Comparison of ENCODE assay signal across 16 cellular contexts in the genomic region with DNA sequence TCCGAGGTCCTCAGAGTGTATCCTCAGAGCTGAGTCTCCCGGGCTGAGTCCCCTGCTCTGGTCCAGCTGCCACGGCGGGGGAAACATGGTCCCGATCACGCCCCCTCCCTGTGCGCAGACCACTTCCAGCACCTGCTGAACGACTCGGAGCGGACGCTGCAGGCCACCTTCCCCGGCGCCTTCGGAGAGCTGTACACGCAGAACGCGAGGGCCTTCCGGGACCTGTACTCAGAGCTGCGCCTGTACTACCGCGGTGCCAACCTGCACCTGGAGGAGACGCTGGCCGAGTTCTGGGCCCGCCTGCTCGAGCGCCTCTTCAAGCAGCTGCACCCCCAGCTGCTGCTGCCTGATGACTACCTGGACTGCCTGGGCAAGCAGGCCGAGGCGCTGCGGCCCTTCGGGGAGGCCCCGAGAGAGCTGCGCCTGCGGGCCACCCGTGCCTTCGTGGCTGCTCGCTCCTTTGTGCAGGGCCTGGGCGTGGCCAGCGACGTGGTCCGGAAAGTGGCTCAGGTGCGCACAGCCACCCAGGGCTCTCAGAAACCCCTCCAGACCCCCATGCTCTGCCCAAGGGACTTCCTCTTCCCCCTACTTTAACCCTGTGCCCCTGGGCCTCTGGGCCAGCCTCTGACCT. TPM values are rescaled to one million over a fixed set of nuclear protein-coding genes. Genes with fewer than 3 reads are reported as not detected.
DNase-seq lines count a peak whose midpoint lies in the region; ATAC-seq and TF ChIP-seq lines count a peak whose summit lies in the region.
"Had no signal": no experiment of that assay in that cellular context is flagged by ENCODE, and none has a peak within 500 bp of the region (broad histone marks: within the 10 kb centered on the region; RNA-seq: fewer than 3 reads in every experiment).

No MANE protein-coding gene starts in this region.

- H3K27me3 Mint-ChIP-seq in activated naive CD8-positive, alpha-beta T cell treated with anti-CD3 and anti-CD28 coated beads, Interleukin-2, amount 50 U/mL, for 24 hours, result peaks cover under 1% of the 10 kb centered on the region
- H3K27me3 Mint-ChIP-seq: activated CD4-positive, alpha-beta memory T cell treated with anti-CD3 and anti-CD28 coated beads for 36 hours had no signal

- H3K9me3 ChIP-seq in left lung (no peaks in the 10 kb centered on the region), spleen (no peaks in the 10 kb centered on the region)
- H3K9me3 ChIP-seq: Peyer's patch had no signal

- no peaks in the 10 kb centered on the region for H3K4me1 Mint-ChIP-seq in activated naive CD8-positive, alpha-beta T cell treated with anti-CD3 and anti-CD28 coated beads, Interleukin-2, amount 50 U/mL, for 24 hours
- H3K4me1 Mint-ChIP-seq: central memory CD8-positive, alpha-beta T cell had no signal

- TF ChIP-seq POLR2A in spleen (IDR thresholded peaks at IDR 0.05), result no peak

- no peaks in the 10 kb centered on the region for H3K9me3 Mint-ChIP-seq in activated naive CD8-positive, alpha-beta T cell treated with anti-CD3 and anti-CD28 coated beads, Interleukin-2, amount 50 U/mL, for 24 hours
- H3K9me3 Mint-ChIP-seq: activated CD4-positive, alpha-beta memory T cell treated with anti-CD3 and anti-CD28 coated beads for 36 hours; activated naive CD4-positive, alpha-beta T cell treated with anti-CD3 and anti-CD28 coated beads, Interleukin-2, amount 50 U/mL, for 72 hours; central memory CD8-positive, alpha-beta T cell had no signal

- H3K4me3 Mint-ChIP-seq in activated naive CD8-positive, alpha-beta T cell treated with anti-CD3 and anti-CD28 coated beads, Interleukin-2, amount 50 U/mL, for 24 hours, result no peak overlapping the region
- H3K4me3 Mint-ChIP-seq: activated CD4-positive, alpha-beta memory T cell treated with anti-CD3 and anti-CD28 coated beads for 36 hours; central memory CD8-positive, alpha-beta T cell had no signal

- no peak overlapping the region for H3K27ac ChIP-seq in left lung
- H3K27ac ChIP-seq in spleen, result no peak overlapping the region
- H3K27ac ChIP-seq: Peyer's patch had no signal

- WGBS in spleen, 5 donors, result 92 to 95% (median 93%) methylated on average over 14 to 41 of the region's 41 CpGs

- TF ChIP-seq CTCF in left lung (IDR thresholded peaks at IDR 0.05), result no peak
- TF ChIP-seq CTCF in spleen (IDR thresholded peaks at IDR 0.05 in 8 of 11, conservative IDR thresholded peaks at IDR 0.05 in 3 of 11), result no peak

- no peak for ATAC-seq in activated naive CD8-positive, alpha-beta T cell treated with anti-CD3 and anti-CD28 coated beads, Interleukin-2, amount 50 U/mL, for 24 hours
- ATAC-seq in left lung (no peak), HG02885 (IDR thresholded peaks at IDR 0.05; ENCODE audit: poor library complexity, unreplicated experiment) (no peak), HG03095 (IDR thresholded peaks at IDR 0.05; ENCODE audit: unreplicated experiment) (no peak)
- ATAC-seq: activated naive CD4-positive, alpha-beta T cell treated with anti-CD3 and anti-CD28 coated beads, Interleukin-2, amount 50 U/mL, for 72 hours had no signal

- peaks cover 0 to 25% of the 10 kb centered on the region in 2 donors for H3K27me3 ChIP-seq in left lung
- peaks cover 0 to 25% (median 0%) of the 10 kb centered on the region in 7 donors for H3K27me3 ChIP-seq in spleen (replicated peaks in 1 of 7)
- H3K27me3 ChIP-seq: Peyer's patch had no signal

- H3K4me3 ChIP-seq in left lung, result no peak overlapping the region
- H3K4me3 ChIP-seq in spleen, result no peak overlapping the region
- H3K4me3 ChIP-seq: Peyer's patch had no signal

- H3K4me1 ChIP-seq in left lung, result no peaks in the 10 kb centered on the region
- peaks cover 0 to 14% (median 4%) of the 10 kb centered on the region in 6 donors for H3K4me1 ChIP-seq in spleen
- H3K4me1 ChIP-seq: Peyer's patch had no signal

- no peaks in the 10 kb centered on the region for H3K36me3 Mint-ChIP-seq in activated naive CD8-positive, alpha-beta T cell treated with anti-CD3 and anti-CD28 coated beads, Interleukin-2, amount 50 U/mL, for 24 hours (ENCODE audit: low read depth)
- H3K36me3 Mint-ChIP-seq: activated CD4-positive, alpha-beta memory T cell treated with anti-CD3 and anti-CD28 coated beads for 36 hours; activated naive CD4-positive, alpha-beta T cell treated with anti-CD3 and anti-CD28 coated beads, Interleukin-2, amount 50 U/mL, for 72 hours had no signal

- H3K36me3 ChIP-seq in left lung (peaks cover 0 to 4% of the 10 kb centered on the region in 2 donors), spleen (peaks cover 0 to 30% (median 0%) of the 10 kb centered on the region in 6 donors)
- H3K36me3 ChIP-seq: Peyer's patch had no signal

- no peak overlapping the region for H3K27ac Mint-ChIP-seq in activated naive CD8-positive, alpha-beta T cell treated with anti-CD3 and anti-CD28 coated beads, Interleukin-2, amount 50 U/mL, for 24 hours
- H3K27ac Mint-ChIP-seq: activated CD4-positive, alpha-beta memory T cell treated with anti-CD3 and anti-CD28 coated beads for 36 hours; activated naive CD4-positive, alpha-beta T cell treated with anti-CD3 and anti-CD28 coated beads, Interleukin-2, amount 50 U/mL, for 72 hours had no signal

- peak; percentile 60 for DNase-seq in activated effector memory CD4-positive, alpha-beta T cell treated with anti-CD3 and anti-CD28 coated beads, Interleukin-2, amount 50 U/mL, for 16 hours
- DNase-seq in activated effector memory CD4-positive, alpha-beta T cell treated with Interleukin-2 at 50 U/mL for 16 hours, result no peak
- DNase-seq in activated naive CD8-positive, alpha-beta T cell treated with anti-CD3 and anti-CD28 coated beads, Interleukin-2, amount 50 U/mL, for 24 hours, result peak; percentile 1
- DNase-seq in left lung (peak; percentile 30 to 80), spleen (peak; percentile 74), NCI-H2107 treated with DMSO at 0.1 percent for 48 hours (lab: John Stamatoyannopoulos, UW; ENCODE audit: unreplicated experiment) (no peak)
- DNase-seq: activated CD4-positive, alpha-beta memory T cell treated with anti-CD3 and anti-CD28 coated beads for 36 hours; HCEC 1CT; NCI-H1930; NCI-H748 treated with DMSO at 0.1 percent for 48 hours; substantia nigra had no signal

- intact Hi-C loops in left lung (cut with DNase I) (no loop called here), spleen (cut with DNase I; ENCODE audit: low total_unique reads) (no loop called here)

RNA-seq across cellular contexts. Expression of gene GPC1, which starts 26.7 kb away (rescaled TPM):
- total RNA-seq in left lung, result 10 to 100 TPM; 60.4 to 63.4 TPM
- total RNA-seq in spleen, result 10 to 100 TPM in 5 of 7 donors, 1 to 10 TPM in 2; 7.9 to 25.0 (median 18.6) TPM
- 10 to 100 TPM in 1 of 3 donors, 1 to 10 TPM in 2; 4.1 to 12.4 (median 9.1) TPM for polyA plus RNA-seq in spleen

Comparison
In these comparisons a context has a peak if more than half of its experiments do, and no peak if none do; other contexts are left out.
1. DNase-seq: peak in activated effector memory CD4-positive, alpha-beta T cell treated with anti-CD3 and anti-CD28 coated beads, Interleukin-2, amount 50 U/mL, for 16 hours (single experiment), activated naive CD8-positive, alpha-beta T cell treated with anti-CD3 and anti-CD28 coated beads, Interleukin-2, amount 50 U/mL, for 24 hours (single experiment), left lung (2 of 2) and spleen (single experiment); none in activated effector memory CD4-positive, alpha-beta T cell treated with Interleukin-2 at 50 U/mL for 16 hours (single experiment) and NCI-H2107 treated with DMSO at 0.1 percent for 48 hours (single experiment).